1 cellular context compared by ENCODE assay signal in genomic region chr1:19435851-19436465, GRCh38.
TF ChIP-seq lines count a peak whose summit lies in the region.

No MANE protein-coding gene starts in this region.

TF ChIP-seq in IMR-90, 13 proteins besides CTCF, POLR2A, EP300 and RAD21 (continued from another document):
- no peak for TF ChIP-seq ELK1 (IDR thresholded peaks at IDR 0.05; ENCODE audit: borderline replicate concordance, low read depth, low read length)
